Comparison of ENCODE assay signal across 1 cellular context in genomic region chr15:48924528-48925393, GRCh38.
TF ChIP-seq lines count a peak whose summit lies in the region.

No MANE protein-coding gene starts in this region.

TF ChIP-seq in IMR-90, 13 proteins besides CTCF, POLR2A, EP300 and RAD21:
- TF ChIP-seq MAZ (IDR thresholded peaks at IDR 0.05; ENCODE audit: borderline replicate concordance, low read depth, low read length) (no peak), RCOR1 (IDR thresholded peaks at IDR 0.05; ENCODE audit: insufficient replicate concordance, low read length) (no peak), CHD1 (IDR thresholded peaks at IDR 0.05; ENCODE audit: low read depth, low read length) (no peak), BHLHE40 (IDR thresholded peaks at IDR 0.05; ENCODE audit: low read depth, low read length) (no peak), SMC3 (IDR thresholded peaks at IDR 0.05; ENCODE audit: low read depth, low read length) (no peak), MAFK (IDR thresholded peaks at IDR 0.05; ENCODE audit: low read depth, low read length) (no peak), RFX5 (IDR thresholded peaks at IDR 0.05; ENCODE audit: low read depth, low read length) (no peak), USF2 (IDR thresholded peaks at IDR 0.05; ENCODE audit: low read depth, low read length) (no peak), CEBPB (IDR thresholded peaks at IDR 0.05; ENCODE audit: low read depth, low read length) (no peak), ELK1 (IDR thresholded peaks at IDR 0.05; ENCODE audit: borderline replicate concordance, low read depth, low read length) (no peak), NFE2L2 (IDR thresholded peaks at IDR 0.05; ENCODE audit: low read depth, low read length) (no peak), MXI1 (IDR thresholded peaks at IDR 0.05; ENCODE audit: borderline replicate concordance, low read depth, low read length) (no peak), FOS (IDR thresholded peaks at IDR 0.05; ENCODE audit: low read depth, low read length) (no peak)
